Comparison of ENCODE assay signal across 1 cellular context in genomic region chr3:195892105-195892354, GRCh38.
TF ChIP-seq lines count a peak whose summit lies in the region.

No MANE protein-coding gene starts in this region.

TF ChIP-seq in GM23338, 12 proteins besides CTCF, POLR2A, EP300 and RAD21 (continued from another document):
- TF ChIP-seq ZNF462 (CRISPR knock-in tag; IDR thresholded peaks at IDR 0.05) (no peak), JUNB (IDR thresholded peaks at IDR 0.05; ENCODE audit: unreplicated experiment) (no peak), STAT1 (IDR thresholded peaks at IDR 0.05; ENCODE audit: unreplicated experiment) (no peak), REST (IDR thresholded peaks at IDR 0.05; ENCODE audit: unreplicated experiment) (no peak), CREB1 (CRISPR knock-in tag; IDR thresholded peaks at IDR 0.05; ENCODE audit: low read depth) (no peak), POLR2AphosphoS5 (IDR thresholded peaks at IDR 0.05; ENCODE audit: low read depth) (no peak), ZNF114 (CRISPR knock-in tag; IDR thresholded peaks at IDR 0.05) (no peak)
